In the genomic region with DNA sequence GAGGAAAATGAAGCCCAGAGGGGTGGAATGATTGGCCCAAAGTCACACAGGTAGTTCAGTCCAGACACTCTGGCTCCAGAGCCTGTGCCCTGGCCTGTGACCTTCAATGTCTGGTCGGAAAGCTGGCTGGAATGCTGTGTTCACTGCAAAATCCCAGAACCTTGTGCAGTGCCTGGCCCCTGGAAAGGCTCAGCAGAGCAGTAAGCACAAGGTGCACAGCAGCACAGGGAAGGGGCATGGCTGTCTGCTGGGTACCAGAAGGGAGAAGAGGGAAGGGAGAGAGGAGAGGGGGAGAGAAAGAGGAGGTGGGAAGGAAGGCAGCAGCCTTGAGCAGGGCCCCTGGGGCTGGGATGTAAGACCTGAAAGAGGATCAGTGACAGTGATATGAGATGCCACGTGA, we compare ENCODE assay signal across 18 cellular contexts. TPM values are rescaled to one million over a fixed set of nuclear protein-coding genes. Genes with fewer than 3 reads are reported as not detected.
DNase-seq lines count a peak whose midpoint lies in the region; ATAC-seq and TF ChIP-seq lines count a peak whose summit lies in the region.
"Had no signal": no experiment of that assay in that cellular context is flagged by ENCODE, and none has a peak within 500 bp of the region (broad histone marks: within the 10 kb centered on the region; RNA-seq: fewer than 3 reads in every experiment).

No MANE protein-coding gene starts in this region.

- DNase-seq in ecto neural progenitor cell (ENCODE audit: low spot score) (peak; percentile 22), mucosa of gallbladder (ENCODE audit: low spot score) (peak; percentile 6), gastrocnemius medialis (no peak), vagina (ENCODE audit: extremely low spot score in 2 of 2) (peak; percentile 70 to 82), colonic mucosa (no peak), stomach (no peak)
- DNase-seq: Caco-2; CD8-positive, alpha-beta memory T cell; DMS53; GF-D8 had no signal

- ATAC-seq in gastrocnemius medialis, result no peak
- ATAC-seq in HG03565 (IDR thresholded peaks at IDR 0.05; ENCODE audit: unreplicated experiment), result no peak
- ATAC-seq in GM18505 (IDR thresholded peaks at IDR 0.05; ENCODE audit: unreplicated experiment), result no peak
- ATAC-seq: A549, HCT116, HepG2 had no signal

- in situ Hi-C loops in gastrocnemius medialis (cut with MboI; ENCODE audit: low sequenced_read_pairs in 4 of 4), result no loop called here

- TF ChIP-seq CTCF in gastrocnemius medialis (IDR thresholded peaks at IDR 0.05 in 4 of 5, conservative IDR thresholded peaks at IDR 0.05 in 1 of 5) (no peak), vagina (IDR thresholded peaks at IDR 0.05) (no peak), colonic mucosa (IDR thresholded peaks at IDR 0.05) (no peak), stomach (IDR thresholded peaks at IDR 0.05) (no peak)

- TF ChIP-seq EP300 in stomach (IDR thresholded peaks at IDR 0.05), result no peak

- H3K27ac ChIP-seq in gastrocnemius medialis (peak overlapping the region; percentile 92 to 97 (median 94)), vagina (no peak overlapping the region), colonic mucosa (no peak overlapping the region), stomach (no peak overlapping the region)
- H3K27ac ChIP-seq: A549 had no signal

- H3K4me1 ChIP-seq in gastrocnemius medialis (peaks cover 30 to 36% of the 10 kb centered on the region in 2 donors), vagina (peaks cover 4% of the 10 kb centered on the region), colonic mucosa (no peaks in the 10 kb centered on the region), stomach (no peaks in the 10 kb centered on the region)
- H3K4me1 ChIP-seq: A549, Caco-2 had no signal

- TF ChIP-seq POLR2A in gastrocnemius medialis (IDR thresholded peaks at IDR 0.05) (no peak), vagina (IDR thresholded peaks at IDR 0.05) (no peak), stomach (IDR thresholded peaks at IDR 0.05) (no peak), GM18505 (IDR thresholded peaks at IDR 0.05; ENCODE audit: borderline replicate concordance, extremely low read depth, insufficient read depth, insufficient read length) (no peak)

- H3K27me3 ChIP-seq in gastrocnemius medialis, result no peaks in the 10 kb centered on the region
- no peaks in the 10 kb centered on the region for H3K27me3 ChIP-seq in vagina
- H3K27me3 ChIP-seq in colonic mucosa, result no peaks in the 10 kb centered on the region
- no peaks in the 10 kb centered on the region for H3K27me3 ChIP-seq in stomach

- H3K9me3 ChIP-seq in gastrocnemius medialis (no peaks in the 10 kb centered on the region), vagina (no peaks in the 10 kb centered on the region), colonic mucosa (no peaks in the 10 kb centered on the region), stomach (peaks cover 0 to 21% (median 8%) of the 10 kb centered on the region in 4 donors)
- H3K9me3 ChIP-seq: A549 had no signal

- no peaks in the 10 kb centered on the region for H3K36me3 ChIP-seq in gastrocnemius medialis
- no peaks in the 10 kb centered on the region for H3K36me3 ChIP-seq in vagina
- H3K36me3 ChIP-seq in colonic mucosa, result no peaks in the 10 kb centered on the region
- no peaks in the 10 kb centered on the region for H3K36me3 ChIP-seq in stomach

- no peak overlapping the region for H3K4me3 ChIP-seq in gastrocnemius medialis
- H3K4me3 ChIP-seq in vagina, result no peak overlapping the region
- no peak overlapping the region for H3K4me3 ChIP-seq in colonic mucosa
- no peak overlapping the region for H3K4me3 ChIP-seq in stomach
- H3K4me3 ChIP-seq: A549 had no signal

- WGBS in stomach, 5 donors, result 34 to 54% (median 43%) methylated on average over 2 of the region's 2 CpGs

- H3K9ac ChIP-seq in colonic mucosa (ENCODE audit: low read depth in 2 of 2, low read length in 2 of 2), result no peak overlapping the region

- intact Hi-C loops in gastrocnemius medialis (cut with DNase I; ENCODE audit: low total_unique reads), result no loop called here
- intact Hi-C loops in vagina (cut with DNase I), result no loop called here
- intact Hi-C loops in colonic mucosa (cut with DNase I), result no loop called here
- intact Hi-C loops in stomach (cut with DNase I; ENCODE audit: low total_unique reads), result no loop called here

RNA-seq across cellular contexts. Expression of gene C10orf71, which starts 28.4 kb away (rescaled TPM):
- total RNA-seq in mucosa of gallbladder (not detected), gastrocnemius medialis (100 to 1,000 TPM in 1 of 4 donors, 10 to 100 TPM in 3; 26.5 to 208 (median 69.6) TPM), vagina (not detected), colonic mucosa (not detected), stomach (under 1 TPM in 1 of 5 donors, not detected in 4; 0.18 TPM)
- not detected for polyA plus RNA-seq in stomach
- total RNA-seq: Caco-2; CD8-positive, alpha-beta memory T cell; H4; HepG2 had no signal
- polyA plus RNA-seq: A549; AG04450; BJ; CD8-positive, alpha-beta memory T cell; HepG2 had no signal

Comparison
In these comparisons a context has a peak if more than half of its experiments do, and no peak if none do; other contexts are left out.
1. DNase-seq: peak in ecto neural progenitor cell (single experiment), mucosa of gallbladder (single experiment) and vagina (2 of 2); none in gastrocnemius medialis (0 of 2), colonic mucosa (single experiment) and stomach (single experiment).
2. H3K27ac ChIP-seq: peak in gastrocnemius medialis (4 of 4); none in vagina (single experiment), colonic mucosa (single experiment) and stomach (0 of 5).
3. RNA of gene C10orf71, which starts 28.4 kb away (total RNA-seq): 26.5 to 208 TPM in gastrocnemius medialis; not detected in mucosa of gallbladder (single experiment), not detected in vagina (single experiment), not detected in colonic mucosa and 0.18 TPM in stomach; every median in the first group is over 10 times any median in the second.